ENCODE assay signal across 30 cellular contexts in genomic region chr9:115349542-115349941, GRCh38.
DNase-seq lines count a peak whose midpoint lies in the region; ATAC-seq and TF ChIP-seq lines count a peak whose summit lies in the region.
"Had no signal": no experiment of that assay in that cellular context is flagged by ENCODE, and none has a peak within 500 bp of the region (broad histone marks: within the 10 kb centered on the region; RNA-seq: fewer than 3 reads in every experiment).

No MANE protein-coding gene starts in this region.

- no peak overlapping the region for H3K4ac ChIP-seq in IMR-90 (ENCODE audit: low read depth, low read length)

- POLR2A ChIA-PET in IMR-90 (lab: Charles Lee; ENCODE audit: unreplicated experiment), result no interaction called here
- POLR2A ChIA-PET in CD8-positive, alpha-beta T cell (lab: Charles Lee), result no interaction called here

- no peak overlapping the region for H3K56ac ChIP-seq in IMR-90 (ENCODE audit: extremely low read depth, insufficient read depth, low read length)

- no peak overlapping the region for H2AK9ac ChIP-seq in IMR-90 (replicated peaks; ENCODE audit: low read depth, low read length, poor library complexity)

- H2BK15ac ChIP-seq in IMR-90 (ENCODE audit: low read depth, low read length), result no peak overlapping the region

- no peaks in the 10 kb centered on the region for H4K20me1 ChIP-seq in IMR-90 (ENCODE audit: insufficient read depth, low read length)

- H2BK20ac ChIP-seq in IMR-90 (ENCODE audit: low read depth, low read length), result no peak overlapping the region

- intact Hi-C loops in IMR-90 (cut with micrococcal nuclease), result no loop called here
- intact Hi-C loops in CD8-positive, alpha-beta T cell (cut with DNase I, micrococcal nuclease), result no loop called here

- in situ Hi-C loops in IMR-90 (cut with MboI; ENCODE audit: low sequenced_read_pairs), result no loop called here
- in situ Hi-C loops in astrocyte of the spinal cord (cut with HindIII; ENCODE audit: low sequenced_read_pairs), result no loop called here

- no peak overlapping the region for H2BK5ac ChIP-seq in IMR-90 (ENCODE audit: low read depth, low read length, poor library complexity, severe bottlenecking)

- H3K36me3 ChIP-seq in ACC112 (ENCODE audit: insufficient read depth, low read length), result no peaks in the 10 kb centered on the region
- H3K36me3 ChIP-seq in IMR-90 (ENCODE audit: control insufficient read depth, insufficient read depth, low read length), result no peaks in the 10 kb centered on the region
- no peaks in the 10 kb centered on the region for H3K36me3 ChIP-seq in CD8-positive, alpha-beta T cell (ENCODE audit: insufficient read depth, low read length)
- H3K36me3 ChIP-seq: HAP-1, heart right ventricle, right lobe of liver had no signal

- H3K79me2 ChIP-seq in ACC112 (ENCODE audit: control insufficient read depth, insufficient read depth, low read length, unreplicated experiment), result no peaks in the 10 kb centered on the region

- H3K27ac ChIP-seq in ACC112 (ENCODE audit: low read depth, low read length), result peak overlapping the region; percentile 64
- no peak overlapping the region for H3K27ac ChIP-seq in IMR-90 (ENCODE audit: insufficient read depth, low read length)
- H3K27ac ChIP-seq in CD8-positive, alpha-beta T cell (ENCODE audit: low read depth, low read length), result no peak overlapping the region
- H3K27ac ChIP-seq: heart right ventricle, right lobe of liver, testis had no signal

- H3K9ac ChIP-seq in IMR-90 (ENCODE audit: low read depth, low read length), result no peak overlapping the region

- TF ChIP-seq POLR2A in IMR-90 (IDR thresholded peaks at IDR 0.05; ENCODE audit: low read depth, low read length), result no peak

- H3K4me1 ChIP-seq in ACC112 (ENCODE audit: control insufficient read depth, insufficient read depth, low read length, unreplicated experiment) (peaks cover 16% of the 10 kb centered on the region), IMR-90 (ENCODE audit: control insufficient read depth, insufficient read depth, low read length) (peaks cover 9% of the 10 kb centered on the region)
- H3K4me1 ChIP-seq in CD8-positive, alpha-beta T cell (ENCODE audit: insufficient read depth, low read length), result no peaks in the 10 kb centered on the region
- H3K4me1 ChIP-seq: HAP-1, heart right ventricle, right lobe of liver, testis had no signal

- TF ChIP-seq RAD21 in IMR-90 (IDR thresholded peaks at IDR 0.05; ENCODE audit: low read length), result no peak

- no peaks in the 10 kb centered on the region for H3K27me3 ChIP-seq in ACC112 (ENCODE audit: insufficient read depth, low read length)
- H3K27me3 ChIP-seq in IMR-90 (ENCODE audit: control insufficient read depth, insufficient read depth, low read length), result no peaks in the 10 kb centered on the region; the same call in 1 of the 2 replicates
- no peaks in the 10 kb centered on the region for H3K27me3 ChIP-seq in CD8-positive, alpha-beta T cell (ENCODE audit: insufficient read depth, low read length)
- H3K27me3 ChIP-seq: heart right ventricle, right lobe of liver, testis had no signal

- no peaks in the 10 kb centered on the region for H3K9me1 ChIP-seq in IMR-90 (ENCODE audit: insufficient read depth, low read length)

- H3K9me3 Mint-ChIP-seq in CD8-positive, alpha-beta T cell, result peaks cover 2% of the 10 kb centered on the region
- H3K9me3 Mint-ChIP-seq: activated T-helper 1 cell treated with anti-CD3 and anti-CD28 coated beads, Interleukin-12 subunit alpha, Interleukin-12 subunit beta, Interleukin-2, Interleukin-4 antibody, amounts not matched to agents 30 ng/mL and 10 ng/mL and 1 ng/mL, durations not matched to agents 14 hours and 24 hours and 36 hours had no signal

- peak; percentile 82 for DNase-seq in IMR-90
- DNase-seq in astrocyte of the spinal cord (ENCODE audit: low read depth, low spot score), result peak; percentile 18
- peak; percentile 65 for DNase-seq in fibroblast of villous mesenchyme (ENCODE audit: low read depth)
- DNase-seq in stimulated activated CD4-positive, alpha-beta T cell treated with anti-CD3 and anti-CD28 coated beads, Interleukin-4, amount 100 ng/mL, for 4 hours, result no peak
- DNase-seq in CD8-positive, alpha-beta T cell, result no peak
- DNase-seq in activated effector memory CD4-positive, alpha-beta T cell treated with Interleukin-2 at 50 U/mL for 16 hours, result no peak
- DNase-seq: 8988T; activated CD4-positive, alpha-beta T cell treated with anti-CD3 and anti-CD28 coated beads, Interleukin-2, amount 50 U/mL, for 4 hours; activated CD8-positive, alpha-beta memory T cell treated with anti-CD3 and anti-CD28 coated beads, Interleukin-2, amount 50 U/mL, for 4 hours; activated naive CD4-positive, alpha-beta T cell treated with anti-CD3 and anti-CD28 coated beads, Interleukin-2, amount 50 U/mL, for 16 hours; anterior cingulate cortex; CD8-positive, alpha-beta memory T cell; DMS 273 treated with DMSO at 0.1 percent for 48 hours; GDM1; heart right ventricle; left cardiac atrium; NCI-H1105 treated with DMSO at 0.1 percent for 48 hours; NCI-H2081 treated with DMSO at 0.1 percent for 48 hours; NCI-H345; NCI-H748 treated with DMSO at 0.1 percent for 48 hours; right lobe of liver; RPMI8226; stimulated activated naive CD4-positive, alpha-beta T cell; testis had no signal

- H4K91ac ChIP-seq in IMR-90 (ENCODE audit: insufficient read depth, low read depth, low read length), result no peak overlapping the region

- no peaks in the 10 kb centered on the region for H3K4me1 Mint-ChIP-seq in CD8-positive, alpha-beta T cell (ENCODE audit: low read depth)
- H3K4me1 Mint-ChIP-seq: B cell, neural crest cell had no signal

- dilution Hi-C loops in IMR-90 (cut with HindIII; ENCODE audit: low sequenced_read_pairs, unreplicated experiment), result no loop called here

- peak overlapping the region; percentile 56; the same call in 1 of the 2 replicates for H3K4me2 ChIP-seq in IMR-90 (ENCODE audit: low read depth, low read length)

- peaks cover 8% of the 10 kb centered on the region for H3K9me3 ChIP-seq in IMR-90 (ENCODE audit: control insufficient read depth, insufficient read depth, low read length)
- H3K9me3 ChIP-seq in CD8-positive, alpha-beta T cell (ENCODE audit: low read length), result no peaks in the 10 kb centered on the region
- H3K9me3 ChIP-seq: HAP-1, right lobe of liver, testis had no signal

- ATAC-seq in IMR-90 (ENCODE audit: low read depth), result peak; percentile 92
- no peak for ATAC-seq in GM18511 (IDR thresholded peaks at IDR 0.05; ENCODE audit: unreplicated experiment)
- ATAC-seq in CD8-positive, alpha-beta T cell, result no peak
- ATAC-seq: heart right ventricle, left cardiac atrium, right lobe of liver had no signal

- CTCF ChIA-PET in IMR-90 (lab: Yijun Ruan, JAX), result no interaction called here
- CTCF ChIA-PET in CD8-positive, alpha-beta T cell (lab: Charles Lee), result no interaction called here

- H4K8ac ChIP-seq in IMR-90 (ENCODE audit: low read depth in 2 of 2, low read length in 2 of 2), result no peak overlapping the region

- no peak overlapping the region for H3K27ac Mint-ChIP-seq in CD8-positive, alpha-beta T cell
- H3K27ac Mint-ChIP-seq: activated T-helper 1 cell treated with anti-CD3 and anti-CD28 coated beads, Interleukin-12 subunit alpha, Interleukin-12 subunit beta, Interleukin-2, Interleukin-4 antibody, amounts not matched to agents 30 ng/mL and 10 ng/mL and 1 ng/mL, durations not matched to agents 14 hours and 24 hours and 36 hours; B cell; CD8-positive, alpha-beta memory T cell had no signal

- no peak overlapping the region for H3K18ac ChIP-seq in IMR-90 (ENCODE audit: low read depth, low read length)

- H3K4me3 ChIP-seq in ACC112 (ENCODE audit: low read depth, low read length), result 0 out of 2 replicates have a peak overlapping the region, but pooled peaks have one; percentile 8
- no peak overlapping the region for H3K4me3 ChIP-seq in IMR-90 (ENCODE audit: insufficient read depth, low read depth, low read length)
- H3K4me3 ChIP-seq in astrocyte of the spinal cord (ENCODE audit: low read depth, low read length), result no peak overlapping the region
- H3K4me3 ChIP-seq in fibroblast of villous mesenchyme (ENCODE audit: low read depth, low read length), result no peak overlapping the region
- H3K4me3 ChIP-seq in CD8-positive, alpha-beta T cell (ENCODE audit: low read depth, low read length), result no peak overlapping the region
- H3K4me3 ChIP-seq: HAP-1, heart right ventricle, right lobe of liver, testis had no signal

- no peak overlapping the region for H2BK120ac ChIP-seq in IMR-90 (ENCODE audit: low read depth, low read length)

- TF ChIP-seq CTCF in IMR-90 (conservative IDR thresholded peaks at IDR 0.05; ENCODE audit: low read depth, low read length), result no peak
- TF ChIP-seq CTCF in astrocyte of the spinal cord (IDR thresholded peaks at IDR 0.05; ENCODE audit: low read depth, low read length), result no peak
- TF ChIP-seq CTCF in fibroblast of villous mesenchyme (IDR thresholded peaks at IDR 0.05; ENCODE audit: insufficient read depth, low read depth, low read length), result no peak
- no peak for TF ChIP-seq CTCF in CD8-positive, alpha-beta T cell (IDR thresholded peaks at IDR 0.05)

- no peak overlapping the region for H3K4me3 Mint-ChIP-seq in CD8-positive, alpha-beta T cell
- H3K4me3 Mint-ChIP-seq: activated T-helper 1 cell treated with anti-CD3 and anti-CD28 coated beads, Interleukin-12 subunit alpha, Interleukin-12 subunit beta, Interleukin-2, Interleukin-4 antibody, amounts not matched to agents 30 ng/mL and 10 ng/mL and 1 ng/mL, durations not matched to agents 14 hours and 24 hours and 36 hours; B cell; CD8-positive, alpha-beta memory T cell; neural crest cell had no signal

- H4K5ac ChIP-seq in IMR-90 (ENCODE audit: low read depth, low read length), result no peak overlapping the region

- H3K14ac ChIP-seq in IMR-90 (replicated peaks; ENCODE audit: low read depth, low read length), result no peak overlapping the region

- H2AK5ac ChIP-seq in IMR-90 (ENCODE audit: low read depth, low read length), result no peak overlapping the region

- no peaks in the 10 kb centered on the region for H3K79me1 ChIP-seq in IMR-90 (ENCODE audit: low read depth in 1 of 2, low read length in 2 of 2)

- H3K36me3 Mint-ChIP-seq in CD8-positive, alpha-beta T cell, result no peaks in the 10 kb centered on the region
- H3K36me3 Mint-ChIP-seq: CD8-positive, alpha-beta memory T cell had no signal

- no peak overlapping the region for H3K23ac ChIP-seq in IMR-90 (ENCODE audit: low read depth, low read length)

- H2AFZ ChIP-seq in ACC112 (ENCODE audit: low read length, unreplicated experiment) (peak overlapping the region; percentile 6), IMR-90 (replicated peaks; ENCODE audit: low read length, poor library complexity) (no peak overlapping the region)

- peaks cover 3% of the 10 kb centered on the region for H3K27me3 Mint-ChIP-seq in CD8-positive, alpha-beta T cell (ENCODE audit: low read depth)
- H3K27me3 Mint-ChIP-seq: B cell; CD8-positive, alpha-beta memory T cell had no signal

- no TSS peak for BruUV-seq in IMR-90 (replicated peaks; lab: Mats Ljungman, UMichigan)

TF ChIP-seq in IMR-90, 13 proteins besides CTCF, POLR2A, EP300 and RAD21:
- TF ChIP-seq MAFK (IDR thresholded peaks at IDR 0.05; ENCODE audit: low read depth, low read length) (no peak), FOS (IDR thresholded peaks at IDR 0.05; ENCODE audit: low read depth, low read length) (peak; percentile 56), MXI1 (IDR thresholded peaks at IDR 0.05; ENCODE audit: borderline replicate concordance, low read depth, low read length) (no peak), RCOR1 (IDR thresholded peaks at IDR 0.05; ENCODE audit: insufficient replicate concordance, low read length) (no peak), CEBPB (IDR thresholded peaks at IDR 0.05; ENCODE audit: low read depth, low read length) (no peak)

Comparison
In these comparisons a context has a peak if more than half of its experiments do, and no peak if none do; other contexts are left out.
1. DNase-seq: peak in IMR-90 (single experiment), astrocyte of the spinal cord (single experiment) and fibroblast of villous mesenchyme (single experiment); none in stimulated activated CD4-positive, alpha-beta T cell treated with anti-CD3 and anti-CD28 coated beads, Interleukin-4, amount 100 ng/mL, for 4 hours (0 of 2), CD8-positive, alpha-beta T cell (0 of 7) and activated effector memory CD4-positive, alpha-beta T cell treated with Interleukin-2 at 50 U/mL for 16 hours (single experiment).